Comparison of ENCODE assay signal across 2 cellular contexts in the genomic region with DNA sequence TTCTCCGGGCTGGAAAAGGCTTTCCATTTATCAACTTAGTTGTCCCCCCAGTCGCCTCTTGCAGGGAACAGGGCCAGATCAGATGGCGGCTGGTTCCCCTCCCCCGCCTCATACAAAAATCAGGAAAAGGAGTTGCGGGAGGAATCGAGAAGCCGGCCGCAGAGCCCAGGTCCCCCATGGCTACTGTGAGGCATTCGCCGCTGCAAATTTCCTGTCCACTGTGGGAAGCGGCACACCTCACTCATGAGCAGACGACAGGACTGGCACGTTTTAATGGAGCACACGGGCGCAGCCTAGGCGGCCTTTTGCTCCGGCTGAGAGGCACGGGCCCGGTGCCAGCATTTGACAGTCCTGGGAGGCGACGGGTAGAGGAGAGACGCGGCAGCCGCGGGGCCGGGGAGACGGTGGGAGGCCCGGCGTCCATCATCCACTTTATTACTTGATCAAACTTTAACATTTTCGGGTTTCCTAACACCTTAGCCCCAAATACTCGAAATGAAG.
TF ChIP-seq lines count a peak whose summit lies in the region.

No MANE protein-coding gene starts in this region.

TF ChIP-seq in A549, 52 proteins besides CTCF, POLR2A, EP300 and RAD21 (continued from another document):
- TF ChIP-seq, protein P1, sequence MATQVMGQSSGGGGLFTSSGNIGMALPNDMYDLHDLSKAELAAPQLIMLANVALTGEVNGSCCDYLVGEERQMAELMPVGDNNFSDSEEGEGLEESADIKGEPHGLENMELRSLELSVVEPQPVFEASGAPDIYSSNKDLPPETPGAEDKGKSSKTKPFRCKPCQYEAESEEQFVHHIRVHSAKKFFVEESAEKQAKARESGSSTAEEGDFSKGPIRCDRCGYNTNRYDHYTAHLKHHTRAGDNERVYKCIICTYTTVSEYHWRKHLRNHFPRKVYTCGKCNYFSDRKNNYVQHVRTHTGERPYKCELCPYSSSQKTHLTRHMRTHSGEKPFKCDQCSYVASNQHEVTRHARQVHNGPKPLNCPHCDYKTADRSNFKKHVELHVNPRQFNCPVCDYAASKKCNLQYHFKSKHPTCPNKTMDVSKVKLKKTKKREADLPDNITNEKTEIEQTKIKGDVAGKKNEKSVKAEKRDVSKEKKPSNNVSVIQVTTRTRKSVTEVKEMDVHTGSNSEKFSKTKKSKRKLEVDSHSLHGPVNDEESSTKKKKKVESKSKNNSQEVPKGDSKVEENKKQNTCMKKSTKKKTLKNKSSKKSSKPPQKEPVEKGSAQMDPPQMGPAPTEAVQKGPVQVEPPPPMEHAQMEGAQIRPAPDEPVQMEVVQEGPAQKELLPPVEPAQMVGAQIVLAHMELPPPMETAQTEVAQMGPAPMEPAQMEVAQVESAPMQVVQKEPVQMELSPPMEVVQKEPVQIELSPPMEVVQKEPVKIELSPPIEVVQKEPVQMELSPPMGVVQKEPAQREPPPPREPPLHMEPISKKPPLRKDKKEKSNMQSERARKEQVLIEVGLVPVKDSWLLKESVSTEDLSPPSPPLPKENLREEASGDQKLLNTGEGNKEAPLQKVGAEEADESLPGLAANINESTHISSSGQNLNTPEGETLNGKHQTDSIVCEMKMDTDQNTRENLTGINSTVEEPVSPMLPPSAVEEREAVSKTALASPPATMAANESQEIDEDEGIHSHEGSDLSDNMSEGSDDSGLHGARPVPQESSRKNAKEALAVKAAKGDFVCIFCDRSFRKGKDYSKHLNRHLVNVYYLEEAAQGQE (IDR thresholded peaks at IDR 0.05): no peak
- TF ChIP-seq HOXA7 (CRISPR knock-in tag; IDR thresholded peaks at IDR 0.05) (no peak), JUN (IDR thresholded peaks at IDR 0.05) (no peak), CHD2 (IDR thresholded peaks at IDR 0.05; ENCODE audit: low read length, partially characterized antibody) (no peak), CBX2 (IDR thresholded peaks at IDR 0.05; ENCODE audit: borderline replicate concordance, low read depth) (no peak), FOSB (CRISPR knock-in tag; IDR thresholded peaks at IDR 0.05) (no peak), HDAC2 (IDR thresholded peaks at IDR 0.05) (no peak), SREBF2 (IDR thresholded peaks at IDR 0.05) (no peak), HOXB13 (CRISPR knock-in tag; IDR thresholded peaks at IDR 0.05; ENCODE audit: low read depth) (no peak), KDM1A (IDR thresholded peaks at IDR 0.05; ENCODE audit: low read depth) (no peak), MYC (IDR thresholded peaks at IDR 0.05; ENCODE audit: borderline replicate concordance, low read length) (no peak), HOXB5 (CRISPR knock-in tag; IDR thresholded peaks at IDR 0.05) (no peak), ZC3H11A (IDR thresholded peaks at IDR 0.05) (no peak)
- TF ChIP-seq, protein P2, sequence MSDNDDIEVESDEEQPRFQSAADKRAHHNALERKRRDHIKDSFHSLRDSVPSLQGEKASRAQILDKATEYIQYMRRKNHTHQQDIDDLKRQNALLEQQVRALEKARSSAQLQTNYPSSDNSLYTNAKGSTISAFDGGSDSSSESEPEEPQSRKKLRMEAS (IDR thresholded peaks at IDR 0.05): no peak
- TF ChIP-seq, protein P3, sequence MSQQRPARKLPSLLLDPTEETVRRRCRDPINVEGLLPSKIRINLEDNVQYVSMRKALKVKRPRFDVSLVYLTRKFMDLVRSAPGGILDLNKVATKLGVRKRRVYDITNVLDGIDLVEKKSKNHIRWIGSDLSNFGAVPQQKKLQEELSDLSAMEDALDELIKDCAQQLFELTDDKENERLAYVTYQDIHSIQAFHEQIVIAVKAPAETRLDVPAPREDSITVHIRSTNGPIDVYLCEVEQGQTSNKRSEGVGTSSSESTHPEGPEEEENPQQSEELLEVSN (IDR thresholded peaks at IDR 0.05; ENCODE audit: borderline replicate concordance, low read depth): no peak
- TF ChIP-seq, protein P4, sequence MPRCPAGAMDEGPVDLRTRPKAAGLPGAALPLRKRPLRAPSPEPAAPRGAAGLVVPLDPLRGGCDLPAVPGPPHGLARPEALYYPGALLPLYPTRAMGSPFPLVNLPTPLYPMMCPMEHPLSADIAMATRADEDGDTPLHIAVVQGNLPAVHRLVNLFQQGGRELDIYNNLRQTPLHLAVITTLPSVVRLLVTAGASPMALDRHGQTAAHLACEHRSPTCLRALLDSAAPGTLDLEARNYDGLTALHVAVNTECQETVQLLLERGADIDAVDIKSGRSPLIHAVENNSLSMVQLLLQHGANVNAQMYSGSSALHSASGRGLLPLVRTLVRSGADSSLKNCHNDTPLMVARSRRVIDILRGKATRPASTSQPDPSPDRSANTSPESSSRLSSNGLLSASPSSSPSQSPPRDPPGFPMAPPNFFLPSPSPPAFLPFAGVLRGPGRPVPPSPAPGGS (IDR thresholded peaks at IDR 0.05): no peak
TF ChIP-seq in A549: peak in this region for 0.

TF ChIP-seq in HCT116, 20 proteins besides CTCF, POLR2A, EP300 and RAD21 (continued from another document):
- TF ChIP-seq CEBPB (IDR thresholded peaks at IDR 0.05; ENCODE audit: low read depth): no peak
- no peak for TF ChIP-seq EZH2phosphoT487 (IDR thresholded peaks at IDR 0.05; ENCODE audit: borderline replicate concordance)
- TF ChIP-seq EGR1 (IDR thresholded peaks at IDR 0.05; ENCODE audit: low read depth): no peak
- no peak for TF ChIP-seq FOSL1 (IDR thresholded peaks at IDR 0.05; ENCODE audit: low read depth)
- TF ChIP-seq ZNF274 (IDR thresholded peaks at IDR 0.05; ENCODE audit: low read depth, low read length): no peak
- TF ChIP-seq ELF1 (IDR thresholded peaks at IDR 0.05; ENCODE audit: borderline replicate concordance, low read depth): no peak
- TF ChIP-seq, protein P5, sequence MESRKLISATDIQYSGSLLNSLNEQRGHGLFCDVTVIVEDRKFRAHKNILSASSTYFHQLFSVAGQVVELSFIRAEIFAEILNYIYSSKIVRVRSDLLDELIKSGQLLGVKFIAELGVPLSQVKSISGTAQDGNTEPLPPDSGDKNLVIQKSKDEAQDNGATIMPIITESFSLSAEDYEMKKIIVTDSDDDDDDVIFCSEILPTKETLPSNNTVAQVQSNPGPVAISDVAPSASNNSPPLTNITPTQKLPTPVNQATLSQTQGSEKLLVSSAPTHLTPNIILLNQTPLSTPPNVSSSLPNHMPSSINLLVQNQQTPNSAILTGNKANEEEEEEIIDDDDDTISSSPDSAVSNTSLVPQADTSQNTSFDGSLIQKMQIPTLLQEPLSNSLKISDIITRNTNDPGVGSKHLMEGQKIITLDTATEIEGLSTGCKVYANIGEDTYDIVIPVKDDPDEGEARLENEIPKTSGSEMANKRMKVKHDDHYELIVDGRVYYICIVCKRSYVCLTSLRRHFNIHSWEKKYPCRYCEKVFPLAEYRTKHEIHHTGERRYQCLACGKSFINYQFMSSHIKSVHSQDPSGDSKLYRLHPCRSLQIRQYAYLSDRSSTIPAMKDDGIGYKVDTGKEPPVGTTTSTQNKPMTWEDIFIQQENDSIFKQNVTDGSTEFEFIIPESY (IDR thresholded peaks at IDR 0.05; ENCODE audit: extremely low read depth, insufficient replicate concordance, low read length): no peak
- no peak for TF ChIP-seq JUND (IDR thresholded peaks at IDR 0.05)
- TF ChIP-seq SIN3A (IDR thresholded peaks at IDR 0.05; ENCODE audit: low read depth): no peak
- TF ChIP-seq EZH2 (IDR thresholded peaks at IDR 0.05): no peak
TF ChIP-seq in HCT116: peak in this region for 0.
